1 cellular context compared by ENCODE assay signal in genomic region chr19:9834726-9835506, GRCh38.
TF ChIP-seq lines count a peak whose summit lies in the region.

Gene PIN1, plus strand, starts transcription at chr19:9835318. Its CDS starts 27 bp downstream, at chr19:9835345.

TF ChIP-seq in HepG2, 621 proteins besides CTCF, POLR2A, EP300 and RAD21 (continued from another document and continues in another):
- TF ChIP-seq ZFP91 (CRISPR knock-in tag; IDR thresholded peaks at IDR 0.05; ENCODE audit: borderline replicate concordance) (peak; percentile 73; the same call in 1 of the 2 replicates), ZNF383 (CRISPR knock-in tag; IDR thresholded peaks at IDR 0.05; ENCODE audit: borderline replicate concordance) (0 out of 2 replicates have a peak, but pooled peaks have one; percentile 63), U2AF2 (IDR thresholded peaks at IDR 0.05; ENCODE audit: low read depth, low read length) (peak; percentile 97), MEIS1 (CRISPR knock-in tag; IDR thresholded peaks at IDR 0.05; ENCODE audit: borderline replicate concordance) (0 out of 2 replicates have a peak, but pooled peaks have one; percentile 54), ZMYM4 (CRISPR knock-in tag; IDR thresholded peaks at IDR 0.05) (peak; percentile 85), POLR2AphosphoS5 (IDR thresholded peaks at IDR 0.05; ENCODE audit: low read depth, low read length) (0 out of 2 replicates have a peak, but pooled peaks have one; percentile 31), ZZZ3 (CRISPR knock-in tag; IDR thresholded peaks at IDR 0.05; ENCODE audit: borderline replicate concordance) (no peak), HDAC2 (CRISPR knock-in tag; IDR thresholded peaks at IDR 0.05) (0 out of 2 replicates have a peak, but pooled peaks have one; percentile 12), PLSCR1 (CRISPR knock-in tag; IDR thresholded peaks at IDR 0.05; ENCODE audit: borderline replicate concordance) (no peak), BHLHE40 (IDR thresholded peaks at IDR 0.05; ENCODE audit: low read length) (no peak), TAF1 (CRISPR knock-in tag; IDR thresholded peaks at IDR 0.05) (peak; percentile 58), CREB1 (IDR thresholded peaks at IDR 0.05) (peak; percentile 82), CREB1 (CRISPR knock-in tag; IDR thresholded peaks at IDR 0.05) (peak; percentile 79), ZNF605 (CRISPR knock-in tag; IDR thresholded peaks at IDR 0.05) (peak; percentile 63; the same call in 1 of the 2 replicates), ZFX (CRISPR knock-in tag; IDR thresholded peaks at IDR 0.05; ENCODE audit: low read depth) (peak; percentile 63), ZSCAN31 (CRISPR knock-in tag; IDR thresholded peaks at IDR 0.05; ENCODE audit: low read depth) (no peak), POLR2G (IDR thresholded peaks at IDR 0.05; ENCODE audit: low read depth, low read length) (peak; percentile 75), KLF12 (CRISPR knock-in tag; IDR thresholded peaks at IDR 0.05; ENCODE audit: borderline replicate concordance) (peak; percentile 63; the same call in 1 of the 2 replicates), HNRNPK (IDR thresholded peaks at IDR 0.05; ENCODE audit: low read depth, low read length, poor library complexity, severe bottlenecking) (peak; percentile 30), GLI4 (CRISPR knock-in tag; IDR thresholded peaks at IDR 0.05; ENCODE audit: borderline replicate concordance) (0 out of 2 replicates have a peak, but pooled peaks have one; percentile 40), PBX2 (CRISPR knock-in tag; IDR thresholded peaks at IDR 0.05) (peak; percentile 38; the same call in 1 of the 2 replicates), IKZF5 (CRISPR knock-in tag; IDR thresholded peaks at IDR 0.05) (0 out of 2 replicates have a peak, but pooled peaks have one; percentile 31), ZNF598 (CRISPR knock-in tag; IDR thresholded peaks at IDR 0.05; ENCODE audit: borderline replicate concordance) (0 out of 2 replicates have a peak, but pooled peaks have one; percentile 19), PAWR (CRISPR knock-in tag; IDR thresholded peaks at IDR 0.05; ENCODE audit: borderline replicate concordance) (no peak), IKZF1 (IDR thresholded peaks at IDR 0.05) (no peak), ZNF782 (CRISPR knock-in tag; IDR thresholded peaks at IDR 0.05; ENCODE audit: borderline replicate concordance) (0 out of 2 replicates have a peak, but pooled peaks have one; percentile 8), ZNF205 (CRISPR knock-in tag; IDR thresholded peaks at IDR 0.05) (peak; percentile 94), GABPA (IDR thresholded peaks at IDR 0.05; ENCODE audit: low read depth, low read length) (peak; percentile 34; the same call in 1 of the 2 replicates), GABPA (CRISPR knock-in tag; IDR thresholded peaks at IDR 0.05; ENCODE audit: low read depth) (0 out of 2 replicates have a peak, but pooled peaks have one; percentile 48), HMGXB4 (CRISPR knock-in tag; IDR thresholded peaks at IDR 0.05; ENCODE audit: borderline replicate concordance in 1 of 2, low read depth in 1 of 2) (peak in 1 of 2 experiments; percentile 84; a peak in 1 of 4 replicates), SATB2 (CRISPR knock-in tag; IDR thresholded peaks at IDR 0.05) (no peak), SRY (CRISPR knock-in tag; IDR thresholded peaks at IDR 0.05) (peak; percentile 51; the same call in 1 of the 2 replicates), NCOA5 (CRISPR knock-in tag; IDR thresholded peaks at IDR 0.05) (no peak), MAF1 (CRISPR knock-in tag; IDR thresholded peaks at IDR 0.05; ENCODE audit: borderline replicate concordance) (no peak), MXI1 (IDR thresholded peaks at IDR 0.05; ENCODE audit: borderline replicate concordance, low read depth, low read length) (peak; percentile 99), PHF20 (CRISPR knock-in tag; IDR thresholded peaks at IDR 0.05) (peak; percentile 60; the same call in 1 of the 2 replicates), REPIN1 (CRISPR knock-in tag; IDR thresholded peaks at IDR 0.05; ENCODE audit: borderline replicate concordance, low read depth) (no peak), PREB (CRISPR knock-in tag; IDR thresholded peaks at IDR 0.05) (no peak), ASH2L (IDR thresholded peaks at IDR 0.05; ENCODE audit: insufficient read length, low read depth, low read length) (peak; percentile 58), NFYC (CRISPR knock-in tag; IDR thresholded peaks at IDR 0.05) (peak; percentile 97), RBFOX2 (IDR thresholded peaks at IDR 0.05; ENCODE audit: low read depth, low read length) (peak; percentile 85), GMEB2 (CRISPR knock-in tag; IDR thresholded peaks at IDR 0.05; ENCODE audit: low read depth) (peak; percentile 17; the same call in 1 of the 2 replicates), HOXA3 (CRISPR knock-in tag; IDR thresholded peaks at IDR 0.05) (peak; percentile 76), TBX3 (IDR thresholded peaks at IDR 0.05; ENCODE audit: borderline replicate concordance) (no peak), KLF15 (CRISPR knock-in tag; IDR thresholded peaks at IDR 0.05; ENCODE audit: borderline replicate concordance) (peak; percentile 44; the same call in 1 of the 2 replicates), ZBTB1 (CRISPR knock-in tag; IDR thresholded peaks at IDR 0.05; ENCODE audit: borderline replicate concordance) (no peak), ZNF883 (CRISPR knock-in tag; IDR thresholded peaks at IDR 0.05; ENCODE audit: not compliant biosample characterization) (peak; percentile 86), SALL2 (CRISPR knock-in tag; IDR thresholded peaks at IDR 0.05) (no peak), GATAD1 (CRISPR knock-in tag; IDR thresholded peaks at IDR 0.05) (peak; percentile 74), ZNF121 (CRISPR knock-in tag; IDR thresholded peaks at IDR 0.05) (peak; percentile 51; the same call in 1 of the 2 replicates), ZNF761 (CRISPR knock-in tag; conservative IDR thresholded peaks at IDR 0.05) (0 out of 2 replicates have a peak, but pooled peaks have one; percentile 27), ZNF343 (CRISPR knock-in tag; IDR thresholded peaks at IDR 0.05) (no peak), SAP130 (CRISPR knock-in tag; IDR thresholded peaks at IDR 0.05; ENCODE audit: low read depth) (peak; percentile 84), FOXP4 (CRISPR knock-in tag; IDR thresholded peaks at IDR 0.05) (peak; percentile 4; the same call in 1 of the 2 replicates), CCDC6 (CRISPR knock-in tag; IDR thresholded peaks at IDR 0.05) (peak; percentile 63; the same call in 1 of the 2 replicates), ZGPAT (CRISPR knock-in tag; IDR thresholded peaks at IDR 0.05) (peak; percentile 43; the same call in 1 of the 2 replicates), ZNF713 (CRISPR knock-in tag; IDR thresholded peaks at IDR 0.05) (no peak)
